8 cellular contexts compared by ENCODE assay signal in genomic region chr16:25031441-25032307, GRCh38. TPM values are rescaled to one million over a fixed set of nuclear protein-coding genes. Genes with fewer than 3 reads are reported as not detected.
DNase-seq lines count a peak whose midpoint lies in the region; ATAC-seq and TF ChIP-seq lines count a peak whose summit lies in the region.

No MANE protein-coding gene starts in this region.

- H3K27ac Mint-ChIP-seq in activated naive CD8-positive, alpha-beta T cell treated with anti-CD3 and anti-CD28 coated beads for 36 hours, result peak overlapping the region; percentile 95
- peak overlapping the region; percentile 80 for H3K27ac Mint-ChIP-seq in osteocyte (ENCODE audit: unreplicated experiment)

- peaks cover 2% of the 10 kb centered on the region for H3K9me3 Mint-ChIP-seq in activated naive CD8-positive, alpha-beta T cell treated with anti-CD3 and anti-CD28 coated beads for 36 hours
- no peaks in the 10 kb centered on the region for H3K9me3 Mint-ChIP-seq in osteocyte (ENCODE audit: unreplicated experiment)

- DNase-seq in GM10266 (ENCODE audit: extremely low spot score) (peak; percentile 87), NCI-H1092 treated with DMSO at 0.1 percent for 48 hours (lab: John Stamatoyannopoulos, UW) (peak; percentile 99), Right ventricle myocardium inferior (ENCODE audit: missing footprints) (peak; percentile 90), osteocyte (ENCODE audit: extremely low spot score, unreplicated experiment) (peak; percentile 94), thyroid gland (peak; percentile 89 to 90)
- peak; percentile 89 for DNase-seq in activated naive CD8-positive, alpha-beta T cell treated with anti-CD3 and anti-CD28 coated beads for 36 hours

- WGBS in thyroid gland, 2 donors, result 0 to 1% methylated on average over 42 to 51 of the region's 51 CpGs

- no peaks in the 10 kb centered on the region for H3K36me3 ChIP-seq in thyroid gland

- no peaks in the 10 kb centered on the region for H3K36me3 Mint-ChIP-seq in activated naive CD8-positive, alpha-beta T cell treated with anti-CD3 and anti-CD28 coated beads for 36 hours
- H3K36me3 Mint-ChIP-seq in osteocyte (ENCODE audit: unreplicated experiment), result no peaks in the 10 kb centered on the region

- intact Hi-C loops in Right ventricle myocardium inferior (cut with DNase I), result no loop called here
- intact Hi-C loops in thyroid gland (cut with DNase I), result no loop called here

- H3K4me1 Mint-ChIP-seq in activated naive CD8-positive, alpha-beta T cell treated with anti-CD3 and anti-CD28 coated beads for 36 hours, result peaks cover 50% of the 10 kb centered on the region
- H3K4me1 Mint-ChIP-seq in osteocyte (ENCODE audit: unreplicated experiment), result peaks cover 32% of the 10 kb centered on the region

- TF ChIP-seq CTCF in GM10266 (IDR thresholded peaks at IDR 0.05; ENCODE audit: control insufficient read depth, insufficient read depth, low read depth, missing control alignments) (no peak), osteocyte (IDR thresholded peaks at IDR 0.05) (no peak), thyroid gland (IDR thresholded peaks at IDR 0.05) (peak in 1 of 6 experiments; percentile 1)

- H3K4me3 ChIP-seq in thyroid gland (replicated peaks in 1 of 3), result peak overlapping the region; percentile 25 to 96 (median 45)

- peak; percentile 95 for ATAC-seq in HG02623 (IDR thresholded peaks at IDR 0.05; ENCODE audit: unreplicated experiment)
- ATAC-seq in SK-N-SH treated with all-trans-retinoic acid at 6 μM for 48 hours, result peak; percentile 99
- ATAC-seq in Right ventricle myocardium inferior, result peak; percentile 99

- peak overlapping the region; percentile 93 for H3K4me3 Mint-ChIP-seq in activated naive CD8-positive, alpha-beta T cell treated with anti-CD3 and anti-CD28 coated beads for 36 hours
- H3K4me3 Mint-ChIP-seq in osteocyte (ENCODE audit: unreplicated experiment), result peak overlapping the region; percentile 93

- TF ChIP-seq POLR2A in thyroid gland (IDR thresholded peaks at IDR 0.05), result peak in 1 of 2 donors; percentile 85

- H3K9me3 ChIP-seq in thyroid gland, result no peaks in the 10 kb centered on the region

- H3K27me3 ChIP-seq in thyroid gland, result no peaks in the 10 kb centered on the region

- H3K4me1 ChIP-seq in thyroid gland, result peaks cover 6 to 14% of the 10 kb centered on the region in 2 donors

- peak overlapping the region; percentile 20 to 52 (median 46) for H3K27ac ChIP-seq in thyroid gland

- H3K27me3 Mint-ChIP-seq in activated naive CD8-positive, alpha-beta T cell treated with anti-CD3 and anti-CD28 coated beads for 36 hours, result no peaks in the 10 kb centered on the region
- H3K27me3 Mint-ChIP-seq in osteocyte (ENCODE audit: unreplicated experiment), result no peaks in the 10 kb centered on the region

TF ChIP-seq in SK-N-SH treated with all-trans-retinoic acid at 6 μM for 48 hours, 23 proteins besides CTCF, POLR2A, EP300 and RAD21:
- TF ChIP-seq CSRNP3 (CRISPR knock-in tag; IDR thresholded peaks at IDR 0.05) (no peak), TOX (CRISPR knock-in tag; IDR thresholded peaks at IDR 0.05; ENCODE audit: borderline replicate concordance) (no peak), ZC3H10 (CRISPR knock-in tag; IDR thresholded peaks at IDR 0.05) (no peak), ZNF70 (CRISPR knock-in tag; IDR thresholded peaks at IDR 0.05) (no peak), OSR1 (CRISPR knock-in tag; IDR thresholded peaks at IDR 0.05) (no peak), ISL1 (CRISPR knock-in tag; IDR thresholded peaks at IDR 0.05) (no peak)

RNA-seq across cellular contexts. Expression of gene ARHGAP17, which starts 16.5 kb away (rescaled TPM):
- total RNA-seq in activated naive CD8-positive, alpha-beta T cell treated with anti-CD3 and anti-CD28 coated beads for 36 hours, result 10 to 100 TPM; 72.5 to 79.3 TPM
- total RNA-seq in Right ventricle myocardium inferior (58.1 TPM), osteocyte (93.4 and 97.3 TPM in 2 replicates), thyroid gland (10 to 100 TPM; 41.7 to 70.4 (median 54.3) TPM)

Comparison
In these comparisons a context has a peak if more than half of its experiments do, and no peak if none do; other contexts are left out.
1. Peak in every context shown above with its lines: DNase-seq, ATAC-seq, H3K4me3 ChIP-seq and H3K27ac ChIP-seq.